1 cellular context compared by ENCODE assay signal in genomic region chr16:19555186-19555937, GRCh38.
TF ChIP-seq lines count a peak whose summit lies in the region.

A gene with protein sequence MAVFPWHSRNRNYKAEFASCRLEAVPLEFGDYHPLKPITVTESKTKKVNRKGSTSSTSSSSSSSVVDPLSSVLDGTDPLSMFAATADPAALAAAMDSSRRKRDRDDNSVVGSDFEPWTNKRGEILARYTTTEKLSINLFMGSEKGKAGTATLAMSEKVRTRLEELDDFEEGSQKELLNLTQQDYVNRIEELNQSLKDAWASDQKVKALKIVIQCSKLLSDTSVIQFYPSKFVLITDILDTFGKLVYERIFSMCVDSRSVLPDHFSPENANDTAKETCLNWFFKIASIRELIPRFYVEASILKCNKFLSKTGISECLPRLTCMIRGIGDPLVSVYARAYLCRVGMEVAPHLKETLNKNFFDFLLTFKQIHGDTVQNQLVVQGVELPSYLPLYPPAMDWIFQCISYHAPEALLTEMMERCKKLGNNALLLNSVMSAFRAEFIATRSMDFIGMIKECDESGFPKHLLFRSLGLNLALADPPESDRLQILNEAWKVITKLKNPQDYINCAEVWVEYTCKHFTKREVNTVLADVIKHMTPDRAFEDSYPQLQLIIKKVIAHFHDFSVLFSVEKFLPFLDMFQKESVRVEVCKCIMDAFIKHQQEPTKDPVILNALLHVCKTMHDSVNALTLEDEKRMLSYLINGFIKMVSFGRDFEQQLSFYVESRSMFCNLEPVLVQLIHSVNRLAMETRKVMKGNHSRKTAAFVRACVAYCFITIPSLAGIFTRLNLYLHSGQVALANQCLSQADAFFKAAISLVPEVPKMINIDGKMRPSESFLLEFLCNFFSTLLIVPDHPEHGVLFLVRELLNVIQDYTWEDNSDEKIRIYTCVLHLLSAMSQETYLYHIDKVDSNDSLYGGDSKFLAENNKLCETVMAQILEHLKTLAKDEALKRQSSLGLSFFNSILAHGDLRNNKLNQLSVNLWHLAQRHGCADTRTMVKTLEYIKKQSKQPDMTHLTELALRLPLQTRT (plus strand): TSS chr16:19555703. CDS start chr16:19555730, 27 bp downstream.

TF ChIP-seq in GM12878, 131 proteins besides CTCF, POLR2A, EP300 and RAD21 (continued from another document and continues in another):
- TF ChIP-seq E4F1 (IDR thresholded peaks at IDR 0.05; ENCODE audit: borderline replicate concordance, partially characterized antibody) (peak; percentile 84), BHLHE40 (IDR thresholded peaks at IDR 0.05; ENCODE audit: borderline replicate concordance in 1 of 2, low read depth in 2 of 2, low read length in 1 of 2) (peak; percentile 39 to 72; a peak in 2 of 4 replicates), MEF2B (IDR thresholded peaks at IDR 0.05; ENCODE audit: partially characterized antibody, poor library complexity, severe bottlenecking) (peak; percentile 18), ZZZ3 (IDR thresholded peaks at IDR 0.05; ENCODE audit: control insufficient read depth, insufficient read length, low read depth) (no peak), ZBTB33 (IDR thresholded peaks at IDR 0.05) (no peak), GATAD2B (conservative IDR thresholded peaks at IDR 0.05; ENCODE audit: low read depth) (0 out of 2 replicates have a peak, but pooled peaks have one; percentile 37), CREM (IDR thresholded peaks at IDR 0.05; ENCODE audit: low read depth) (peak; percentile 94), CUX1 (IDR thresholded peaks at IDR 0.05; ENCODE audit: insufficient replicate concordance, low read depth, low read length) (no peak), SIN3A (IDR thresholded peaks at IDR 0.05; ENCODE audit: low read depth, low read length) (0 out of 2 replicates have a peak, but pooled peaks have one; percentile 45), BACH1 (IDR thresholded peaks at IDR 0.05; ENCODE audit: borderline replicate concordance) (peak; percentile 40; the same call in 1 of the 2 replicates), ELK1 (IDR thresholded peaks at IDR 0.05; ENCODE audit: low read depth, low read length) (no peak), MLLT1 (IDR thresholded peaks at IDR 0.05) (peak; percentile 71), YY1 (IDR thresholded peaks at IDR 0.05; ENCODE audit: low read depth, low read length) (peak; percentile 100), POLR2AphosphoS5 (IDR thresholded peaks at IDR 0.05; ENCODE audit: low read length) (peak; percentile 76), ZNF24 (IDR thresholded peaks at IDR 0.05) (no peak), STAT3 (IDR thresholded peaks at IDR 0.05; ENCODE audit: low read depth, low read length) (no peak), ZNF274 (IDR thresholded peaks at IDR 0.05; ENCODE audit: insufficient read depth, insufficient read length) (no peak), JUNB (IDR thresholded peaks at IDR 0.05) (peak; percentile 51; the same call in 1 of the 2 replicates), HDAC2 (IDR thresholded peaks at IDR 0.05) (no peak), SUZ12 (IDR thresholded peaks at IDR 0.05; ENCODE audit: unreplicated experiment) (no peak), EED (IDR thresholded peaks at IDR 0.05; ENCODE audit: low read depth) (no peak), BCL11A (IDR thresholded peaks at IDR 0.05; ENCODE audit: low read depth, low read length) (no peak), CHD2 (IDR thresholded peaks at IDR 0.05; ENCODE audit: borderline replicate concordance, low read depth, low read length) (peak; percentile 86), POLR2AphosphoS2 (IDR thresholded peaks at IDR 0.05; ENCODE audit: low read depth, low read length) (peak; percentile 52; the same call in 1 of the 2 replicates), ZNF384 (IDR thresholded peaks at IDR 0.05; ENCODE audit: borderline replicate concordance, low read depth, low read length) (no peak), HDAC6 (IDR thresholded peaks at IDR 0.05; ENCODE audit: unreplicated experiment) (peak; percentile 57), NBN (IDR thresholded peaks at IDR 0.05) (peak; percentile 79; the same call in 1 of the 2 replicates), BRCA1 (IDR thresholded peaks at IDR 0.05; ENCODE audit: low read depth, low read length) (no peak), RELB (IDR thresholded peaks at IDR 0.05; ENCODE audit: low read depth) (no peak), NFYA (IDR thresholded peaks at IDR 0.05; ENCODE audit: borderline replicate concordance, low read depth, low read length) (no peak), ZNF217 (IDR thresholded peaks at IDR 0.05) (no peak)
- TF ChIP-seq, protein P1, sequence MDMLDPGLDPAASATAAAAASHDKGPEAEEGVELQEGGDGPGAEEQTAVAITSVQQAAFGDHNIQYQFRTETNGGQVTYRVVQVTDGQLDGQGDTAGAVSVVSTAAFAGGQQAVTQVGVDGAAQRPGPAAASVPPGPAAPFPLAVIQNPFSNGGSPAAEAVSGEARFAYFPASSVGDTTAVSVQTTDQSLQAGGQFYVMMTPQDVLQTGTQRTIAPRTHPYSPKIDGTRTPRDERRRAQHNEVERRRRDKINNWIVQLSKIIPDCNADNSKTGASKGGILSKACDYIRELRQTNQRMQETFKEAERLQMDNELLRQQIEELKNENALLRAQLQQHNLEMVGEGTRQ (IDR thresholded peaks at IDR 0.05; ENCODE audit: borderline replicate concordance, low read depth, low read length), result peak; percentile 57
- TF ChIP-seq, protein P2, sequence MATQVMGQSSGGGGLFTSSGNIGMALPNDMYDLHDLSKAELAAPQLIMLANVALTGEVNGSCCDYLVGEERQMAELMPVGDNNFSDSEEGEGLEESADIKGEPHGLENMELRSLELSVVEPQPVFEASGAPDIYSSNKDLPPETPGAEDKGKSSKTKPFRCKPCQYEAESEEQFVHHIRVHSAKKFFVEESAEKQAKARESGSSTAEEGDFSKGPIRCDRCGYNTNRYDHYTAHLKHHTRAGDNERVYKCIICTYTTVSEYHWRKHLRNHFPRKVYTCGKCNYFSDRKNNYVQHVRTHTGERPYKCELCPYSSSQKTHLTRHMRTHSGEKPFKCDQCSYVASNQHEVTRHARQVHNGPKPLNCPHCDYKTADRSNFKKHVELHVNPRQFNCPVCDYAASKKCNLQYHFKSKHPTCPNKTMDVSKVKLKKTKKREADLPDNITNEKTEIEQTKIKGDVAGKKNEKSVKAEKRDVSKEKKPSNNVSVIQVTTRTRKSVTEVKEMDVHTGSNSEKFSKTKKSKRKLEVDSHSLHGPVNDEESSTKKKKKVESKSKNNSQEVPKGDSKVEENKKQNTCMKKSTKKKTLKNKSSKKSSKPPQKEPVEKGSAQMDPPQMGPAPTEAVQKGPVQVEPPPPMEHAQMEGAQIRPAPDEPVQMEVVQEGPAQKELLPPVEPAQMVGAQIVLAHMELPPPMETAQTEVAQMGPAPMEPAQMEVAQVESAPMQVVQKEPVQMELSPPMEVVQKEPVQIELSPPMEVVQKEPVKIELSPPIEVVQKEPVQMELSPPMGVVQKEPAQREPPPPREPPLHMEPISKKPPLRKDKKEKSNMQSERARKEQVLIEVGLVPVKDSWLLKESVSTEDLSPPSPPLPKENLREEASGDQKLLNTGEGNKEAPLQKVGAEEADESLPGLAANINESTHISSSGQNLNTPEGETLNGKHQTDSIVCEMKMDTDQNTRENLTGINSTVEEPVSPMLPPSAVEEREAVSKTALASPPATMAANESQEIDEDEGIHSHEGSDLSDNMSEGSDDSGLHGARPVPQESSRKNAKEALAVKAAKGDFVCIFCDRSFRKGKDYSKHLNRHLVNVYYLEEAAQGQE (IDR thresholded peaks at IDR 0.05; ENCODE audit: low read depth, low read length), result 0 out of 2 replicates have a peak, but pooled peaks have one; percentile 9
